Comparison of ENCODE assay signal across 23 cellular contexts in the genomic region with DNA sequence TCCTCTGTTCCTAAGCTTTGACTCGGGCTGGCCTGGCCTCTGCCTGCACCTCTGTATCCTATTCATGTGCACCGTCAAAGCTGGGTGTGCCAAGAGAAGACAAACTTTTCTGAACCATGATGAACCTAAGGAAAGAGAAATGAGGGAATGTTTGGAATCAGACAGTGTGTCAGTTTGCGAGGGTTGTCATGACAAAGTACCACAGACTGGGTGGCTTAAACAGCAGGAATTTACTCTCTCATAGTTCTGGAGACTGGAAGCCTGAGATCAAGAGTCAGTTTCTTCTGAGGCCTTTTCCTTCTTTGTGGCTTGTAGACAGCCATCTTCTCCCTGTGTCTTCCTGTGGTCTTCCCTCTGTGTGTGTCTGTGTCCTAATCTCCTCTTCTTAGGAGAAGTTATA.
"Had no signal": no experiment of that assay in that cellular context is flagged by ENCODE, and none has a peak within 500 bp of the region (broad histone marks: within the 10 kb centered on the region; RNA-seq: fewer than 3 reads in every experiment).

No MANE protein-coding gene starts in this region.

- H3K4me1 Mint-ChIP-seq: activated CD4-positive, alpha-beta T cell treated with anti-CD3 and anti-CD28 coated beads for 36 hours had no signal

- H3K4me3 Mint-ChIP-seq: activated CD4-positive, alpha-beta T cell treated with anti-CD3 and anti-CD28 coated beads for 36 hours; activated naive CD8-positive, alpha-beta T cell; activated T-cell treated with anti-CD3 and anti-CD28 coated beads, Interleukin-2, amount 50 U/mL, for 4 hours; dendritic cell treated with granulocyte-macrophage colony-stimulating factor and Interleukin-4, amounts not matched to agents 40 ng/mL and 50 ng/mL, for 4 days; naive thymus-derived CD4-positive, alpha-beta T cell; WTC11 had no signal

- ATAC-seq: activated CD4-positive, alpha-beta T cell treated with anti-CD3 and anti-CD28 coated beads for 36 hours; activated T-cell treated with anti-CD3 and anti-CD28 coated beads, Interleukin-2, amount 50 U/mL, for 4 hours; left cardiac atrium; naive thymus-derived CD4-positive, alpha-beta T cell had no signal

- H3K27me3 ChIP-seq: sigmoid colon, upper lobe of left lung had no signal

- H3K27ac ChIP-seq: sigmoid colon, upper lobe of left lung had no signal

- DNase-seq: activated CD4-positive, alpha-beta T cell treated with anti-CD3 and anti-CD28 coated beads for 36 hours; activated CD4-positive, alpha-beta T cell treated with anti-CD3 and anti-CD28 coated beads, Interleukin-2, amount 50 U/mL, for 48 hours; activated CD8-positive, alpha-beta memory T cell treated with anti-CD3 and anti-CD28 coated beads, Interleukin-2, amount 50 U/mL, for 48 hours; activated naive CD4-positive, alpha-beta T cell; activated T-cell treated with anti-CD3 and anti-CD28 coated beads, Interleukin-2, amount 50 U/mL, for 4 hours; effector CD4-positive, alpha-beta T cell; erythroblast; foreskin melanocyte; glutamatergic neuron; hippocampal formation; left cardiac atrium; mesendoderm; naive thymus-derived CD4-positive, alpha-beta T cell; retina; sigmoid colon; stimulated activated CD4-positive, alpha-beta T cell treated with anti-CD3 and anti-CD28 coated beads, Interleukin-4, amount 100 ng/mL, for 1 hour; stimulated activated naive CD4-positive, alpha-beta T cell treated with Interleukin-2 at 50 U/mL for 16 hours; T1000; upper lobe of left lung had no signal

- H3K9me3 ChIP-seq: sigmoid colon, upper lobe of left lung had no signal

- H3K27me3 Mint-ChIP-seq: activated CD4-positive, alpha-beta T cell treated with anti-CD3 and anti-CD28 coated beads for 36 hours; activated naive CD8-positive, alpha-beta T cell; dendritic cell treated with granulocyte-macrophage colony-stimulating factor and Interleukin-4, amounts not matched to agents 40 ng/mL and 50 ng/mL, for 4 days; naive thymus-derived CD4-positive, alpha-beta T cell had no signal

- H3K27ac Mint-ChIP-seq: activated CD4-positive, alpha-beta T cell treated with anti-CD3 and anti-CD28 coated beads for 36 hours; activated naive CD8-positive, alpha-beta T cell; activated T-helper 2 cell treated with anti-CD3 and anti-CD28 coated beads, Interferon-gamma antibody, Interleukin-2, Interleukin-4, amounts not matched to agents 10 μg/mL and 5 μg/mL and 100 μg/mL, durations not matched to agents 14 hours and 24 hours and 36 hours; dendritic cell treated with granulocyte-macrophage colony-stimulating factor and Interleukin-4, amounts not matched to agents 40 ng/mL and 50 ng/mL, for 4 days; WTC11 had no signal

- H3K4me3 ChIP-seq: sigmoid colon, upper lobe of left lung had no signal
